17 cellular contexts compared by ENCODE assay signal in genomic region chr7:83475403-83475802, GRCh38.
DNase-seq lines count a peak whose midpoint lies in the region; ATAC-seq, FAIRE-seq and TF ChIP-seq lines count a peak whose summit lies in the region.
"Had no signal": no experiment of that assay in that cellular context is flagged by ENCODE, and none has a peak within 500 bp of the region (broad histone marks: within the 10 kb centered on the region; RNA-seq: fewer than 3 reads in every experiment).

No MANE protein-coding gene starts in this region.

- no peak overlapping the region for H3K4me3 ChIP-seq in keratinocyte (ENCODE audit: control insufficient read depth in 2 of 3, extremely low read depth in 1 of 3, insufficient read depth in 2 of 3, low read depth in 1 of 3, low read length in 3 of 3)
- H3K4me3 ChIP-seq in tibial nerve, result no peak overlapping the region
- H3K4me3 ChIP-seq: lung had no signal

- no peak for TF ChIP-seq EP300 in tibial nerve (IDR thresholded peaks at IDR 0.05)

- no peak overlapping the region for H3K4me2 ChIP-seq in keratinocyte (ENCODE audit: control insufficient read depth, extremely low read depth, insufficient read depth, low read depth, low read length)

- H3K27me3 ChIP-seq in keratinocyte (ENCODE audit: control insufficient read depth, extremely low read depth, insufficient read depth, low read length), result no peaks in the 10 kb centered on the region
- H3K27me3 ChIP-seq in tibial nerve, result no peaks in the 10 kb centered on the region

- H3K9ac ChIP-seq in keratinocyte (ENCODE audit: control insufficient read depth, extremely low read depth, insufficient read depth, low read length), result no peak overlapping the region

- POLR2A ChIA-PET in HEK293T (lab: Yijun Ruan, JAX) (no interaction called here), WTC11 (lab: Charles Lee) (no interaction called here)

- CTCF ChIA-PET in HEK293T (lab: Yijun Ruan, JAX), result no interaction called here
- CTCF ChIA-PET in WTC11 (lab: Charles Lee), result interaction anchor here (0.5 to 1.9 kb wide), 16 partner anchors 8 to 208 kb away, joined by 3 to 45 read pairs (median 4); no protein-coding TSS in a partner anchor

- H4K20me1 ChIP-seq in keratinocyte (ENCODE audit: control insufficient read depth, extremely low read depth, insufficient read depth, low read length), result no peaks in the 10 kb centered on the region

- H3K36me3 ChIP-seq in keratinocyte (ENCODE audit: control insufficient read depth in 2 of 2, extremely low read depth in 1 of 2, insufficient read depth in 2 of 2, low read length in 2 of 2), result no peaks in the 10 kb centered on the region
- no peaks in the 10 kb centered on the region for H3K36me3 ChIP-seq in tibial nerve

- no peak overlapping the region for H3K27ac Mint-ChIP-seq in WTC11
- H3K27ac Mint-ChIP-seq: activated naive CD8-positive, alpha-beta T cell treated with anti-CD3 and anti-CD28 coated beads, Interleukin-2, amount 50 U/mL, for 24 hours; activated T-cell treated with anti-CD3 and anti-CD28 coated beads, Interleukin-2, amount 50 U/mL, for 24 hours; CD8-positive, alpha-beta T cell; stimulated activated memory B cell treated with anti-CD40 and anti-IgM and Interleukin-4, amounts not matched to agents 10 μg/mL and 1 μg/mL and 100 μg/mL, for 72 hours; T-helper 1 cell treated with Interleukin-12 subunit alpha and Interleukin-12 subunit beta and Interleukin-4 antibody, amounts not matched to agents 30 μg/mL and 1 μg/mL, for 36 hours had no signal

- ATAC-seq in WTC11 (peak; percentile 97), HG02970 (IDR thresholded peaks at IDR 0.05; ENCODE audit: low FRiP score, unreplicated experiment) (no peak)
- no peak for ATAC-seq in activated T-cell treated with anti-CD3 and anti-CD28 coated beads, Interleukin-2, amount 50 U/mL, for 4 hours
- ATAC-seq: activated naive CD8-positive, alpha-beta T cell treated with anti-CD3 and anti-CD28 coated beads, Interleukin-2, amount 50 U/mL, for 24 hours; CD8-positive, alpha-beta T cell; stimulated activated memory B cell treated with anti-CD40 and anti-IgM and Interleukin-4, amounts not matched to agents 10 μg/mL and 1 μg/mL and 100 μg/mL, for 72 hours had no signal

- H3K4me1 Mint-ChIP-seq in WTC11, result peaks cover 31% of the 10 kb centered on the region
- H3K4me1 Mint-ChIP-seq in activated T-cell treated with anti-CD3 and anti-CD28 coated beads, Interleukin-2, amount 50 U/mL, for 4 hours (ENCODE audit: low read depth), result no peaks in the 10 kb centered on the region
- H3K4me1 Mint-ChIP-seq: activated naive CD8-positive, alpha-beta T cell treated with anti-CD3 and anti-CD28 coated beads, Interleukin-2, amount 50 U/mL, for 24 hours; stimulated activated memory B cell treated with anti-CD40 and anti-IgM and Interleukin-4, amounts not matched to agents 10 μg/mL and 1 μg/mL and 100 μg/mL, for 72 hours had no signal

- H3K9me3 ChIP-seq in keratinocyte (ENCODE audit: control insufficient read depth, low read depth, low read length) (no peaks in the 10 kb centered on the region), tibial nerve (no peaks in the 10 kb centered on the region)

- H3K4me1 ChIP-seq in keratinocyte (ENCODE audit: control insufficient read depth, extremely low read depth, insufficient read depth, low read length) (no peaks in the 10 kb centered on the region), tibial nerve (no peaks in the 10 kb centered on the region)

- 63 to 80% methylated on average over 6 of the region's 6 CpGs for WGBS in tibial nerve, 2 donors

- H3K27ac ChIP-seq in keratinocyte (ENCODE audit: control insufficient read depth, insufficient read depth, low read length) (no peak overlapping the region), tibial nerve (no peak overlapping the region)
- H3K27ac ChIP-seq: epithelial cell of prostate had no signal

- no peak overlapping the region for H3K4me3 Mint-ChIP-seq in WTC11
- no peak overlapping the region for H3K4me3 Mint-ChIP-seq in activated T-cell treated with anti-CD3 and anti-CD28 coated beads, Interleukin-2, amount 50 U/mL, for 4 hours
- H3K4me3 Mint-ChIP-seq: activated naive CD8-positive, alpha-beta T cell treated with anti-CD3 and anti-CD28 coated beads, Interleukin-2, amount 50 U/mL, for 24 hours; activated T-cell treated with anti-CD3 and anti-CD28 coated beads, Interleukin-2, amount 50 U/mL, for 24 hours; CD8-positive, alpha-beta T cell; stimulated activated memory B cell treated with anti-CD40 and anti-IgM and Interleukin-4, amounts not matched to agents 10 μg/mL and 1 μg/mL and 100 μg/mL, for 72 hours; T-helper 1 cell treated with Interleukin-12 subunit alpha and Interleukin-12 subunit beta and Interleukin-4 antibody, amounts not matched to agents 30 μg/mL and 1 μg/mL, for 36 hours had no signal

- TF ChIP-seq CTCF in WTC11 (IDR thresholded peaks at IDR 0.05) (peak; percentile 43), keratinocyte (optimal IDR thresholded peaks at IDR 0.05 in 1 of 3, IDR thresholded peaks at IDR 0.05 in 1 of 3, conservative IDR thresholded peaks at IDR 0.05 in 1 of 3; ENCODE audit: extremely low read depth in 1 of 3, insufficient read depth in 2 of 3, low read length in 3 of 3) (no peak), tibial nerve (IDR thresholded peaks at IDR 0.05) (no peak)

- no peaks in the 10 kb centered on the region for H3K36me3 Mint-ChIP-seq in WTC11
- no peaks in the 10 kb centered on the region for H3K36me3 Mint-ChIP-seq in activated T-cell treated with anti-CD3 and anti-CD28 coated beads, Interleukin-2, amount 50 U/mL, for 4 hours (ENCODE audit: insufficient read depth)
- H3K36me3 Mint-ChIP-seq: CD8-positive, alpha-beta T cell; stimulated activated memory B cell treated with anti-CD40 and anti-IgM and Interleukin-4, amounts not matched to agents 10 μg/mL and 1 μg/mL and 100 μg/mL, for 72 hours had no signal

- no peaks in the 10 kb centered on the region for H3K9me3 Mint-ChIP-seq in WTC11
- peaks cover 9% of the 10 kb centered on the region for H3K9me3 Mint-ChIP-seq in activated T-cell treated with anti-CD3 and anti-CD28 coated beads, Interleukin-2, amount 50 U/mL, for 4 hours
- H3K9me3 Mint-ChIP-seq: activated naive CD8-positive, alpha-beta T cell treated with anti-CD3 and anti-CD28 coated beads, Interleukin-2, amount 50 U/mL, for 24 hours; CD8-positive, alpha-beta T cell; stimulated activated memory B cell treated with anti-CD40 and anti-IgM and Interleukin-4, amounts not matched to agents 10 μg/mL and 1 μg/mL and 100 μg/mL, for 72 hours; T-helper 1 cell treated with Interleukin-12 subunit alpha and Interleukin-12 subunit beta and Interleukin-4 antibody, amounts not matched to agents 30 μg/mL and 1 μg/mL, for 36 hours had no signal

- H3K27me3 Mint-ChIP-seq in WTC11 (ENCODE audit: low read depth), result peaks cover 3% of the 10 kb centered on the region; the same call in 1 of the 2 replicates
- no peaks in the 10 kb centered on the region for H3K27me3 Mint-ChIP-seq in activated T-cell treated with anti-CD3 and anti-CD28 coated beads, Interleukin-2, amount 50 U/mL, for 4 hours (ENCODE audit: low read depth)
- H3K27me3 Mint-ChIP-seq: activated naive CD8-positive, alpha-beta T cell treated with anti-CD3 and anti-CD28 coated beads, Interleukin-2, amount 50 U/mL, for 24 hours; activated T-cell treated with anti-CD3 and anti-CD28 coated beads, Interleukin-2, amount 50 U/mL, for 24 hours; stimulated activated memory B cell treated with anti-CD40 and anti-IgM and Interleukin-4, amounts not matched to agents 10 μg/mL and 1 μg/mL and 100 μg/mL, for 72 hours had no signal

- H3K79me2 ChIP-seq in keratinocyte (ENCODE audit: control insufficient read depth, insufficient read depth, low read length), result no peaks in the 10 kb centered on the region

- dilution Hi-C loops in keratinocyte (cut with MboI; ENCODE audit: extremely low pct_ligation_motif_present, low sequenced_read_pairs), result no loop called here

- no peak overlapping the region for H2AFZ ChIP-seq in keratinocyte (ENCODE audit: control insufficient read depth, low read length)

- peak; percentile 28 for DNase-seq in D341Med (ENCODE audit: low spot score)
- peak; percentile 27 for DNase-seq in HEK293T (ENCODE audit: extremely low spot score)
- peak; percentile 75 for DNase-seq in WTC11 (ENCODE audit: low spot score)
- no peak for DNase-seq in keratinocyte (ENCODE audit: low read depth, low spot score)
- DNase-seq in NCI-H1105 treated with DMSO at 0.1 percent for 48 hours (lab: John Stamatoyannopoulos, UW), result no peak
- DNase-seq in activated T-cell treated with anti-CD3 and anti-CD28 coated beads, Interleukin-2, amount 50 U/mL, for 4 hours, result no peak
- DNase-seq in tibial nerve (ENCODE audit: low spot score in 2 of 2), result no peak
- DNase-seq: activated CD4-positive, alpha-beta T cell treated with anti-CD3 and anti-CD28 coated beads for 1 hour; activated naive CD8-positive, alpha-beta T cell treated with anti-CD3 and anti-CD28 coated beads, Interleukin-2, amount 50 U/mL, for 24 hours; activated T-cell treated with anti-CD3 and anti-CD28 coated beads, Interleukin-2, amount 50 U/mL, for 24 hours; CD8-positive, alpha-beta T cell; MV-4-11 had no signal

- FAIRE-seq in keratinocyte (lab: Jason Lieb, UNC), result peak; percentile 23

- H3K9me1 ChIP-seq in keratinocyte (ENCODE audit: control insufficient read depth, extremely low read depth, insufficient read depth, low read length), result no peaks in the 10 kb centered on the region

- TF ChIP-seq POLR2A in tibial nerve (IDR thresholded peaks at IDR 0.05), result no peak

TF ChIP-seq in HEK293T, 16 proteins besides CTCF, POLR2A, EP300 and RAD21:
- no peak for TF ChIP-seq LEF1 (IDR thresholded peaks at IDR 0.05; ENCODE audit: borderline replicate concordance)
- TF ChIP-seq FOXA1 (IDR thresholded peaks at IDR 0.05), result no peak
- TF ChIP-seq SUZ12 (IDR thresholded peaks at IDR 0.05), result no peak
- no peak for TF ChIP-seq L3MBTL2 (conservative IDR thresholded peaks at IDR 0.05)
- no peak for TF ChIP-seq FOXM1 (IDR thresholded peaks at IDR 0.05; ENCODE audit: borderline replicate concordance)
- TF ChIP-seq NFRKB (IDR thresholded peaks at IDR 0.05), result no peak
- no peak for TF ChIP-seq SP1 (IDR thresholded peaks at IDR 0.05)

TF ChIP-seq in WTC11, 78 proteins besides CTCF, POLR2A, EP300 and RAD21 (continues in another document):
- no peak for TF ChIP-seq TCF7 (CRISPR knock-in tag; IDR thresholded peaks at IDR 0.05; ENCODE audit: low read depth)
- TF ChIP-seq, protein P1, sequence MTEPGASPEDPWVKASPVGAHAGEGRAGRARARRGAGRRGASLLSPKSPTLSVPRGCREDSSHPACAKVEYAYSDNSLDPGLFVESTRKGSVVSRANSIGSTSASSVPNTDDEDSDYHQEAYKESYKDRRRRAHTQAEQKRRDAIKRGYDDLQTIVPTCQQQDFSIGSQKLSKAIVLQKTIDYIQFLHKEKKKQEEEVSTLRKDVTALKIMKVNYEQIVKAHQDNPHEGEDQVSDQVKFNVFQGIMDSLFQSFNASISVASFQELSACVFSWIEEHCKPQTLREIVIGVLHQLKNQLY (CRISPR knock-in tag; IDR thresholded peaks at IDR 0.05), result no peak
- TF ChIP-seq, protein P2, sequence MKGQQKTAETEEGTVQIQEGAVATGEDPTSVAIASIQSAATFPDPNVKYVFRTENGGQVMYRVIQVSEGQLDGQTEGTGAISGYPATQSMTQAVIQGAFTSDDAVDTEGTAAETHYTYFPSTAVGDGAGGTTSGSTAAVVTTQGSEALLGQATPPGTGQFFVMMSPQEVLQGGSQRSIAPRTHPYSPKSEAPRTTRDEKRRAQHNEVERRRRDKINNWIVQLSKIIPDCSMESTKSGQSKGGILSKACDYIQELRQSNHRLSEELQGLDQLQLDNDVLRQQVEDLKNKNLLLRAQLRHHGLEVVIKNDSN (CRISPR knock-in tag; IDR thresholded peaks at IDR 0.05), result no peak

Comparison
In these comparisons a context has a peak if more than half of its experiments do, and no peak if none do; other contexts are left out.
1. DNase-seq: peak in D341Med (single experiment), HEK293T (single experiment) and WTC11 (single experiment); none in keratinocyte (single experiment), NCI-H1105 treated with DMSO at 0.1 percent for 48 hours (single experiment), activated T-cell treated with anti-CD3 and anti-CD28 coated beads, Interleukin-2, amount 50 U/mL, for 4 hours (single experiment) and tibial nerve (0 of 2).